ENCODE assay signal across 25 cellular contexts in genomic region chr4:76740192-76740591, GRCh38.
"Had no signal": no experiment of that assay in that cellular context is flagged by ENCODE, and none has a peak within 500 bp of the region (broad histone marks: within the 10 kb centered on the region; RNA-seq: fewer than 3 reads in every experiment).

No MANE protein-coding gene starts in this region.

- H3K4me3 Mint-ChIP-seq: activated B cell treated with CpG ODN at 0.5 μM for 24 hours; activated CD4-positive, alpha-beta memory T cell treated with anti-CD3 and anti-CD28 coated beads for 36 hours; activated naive CD4-positive, alpha-beta T cell treated with anti-CD3 and anti-CD28 coated beads, Interleukin-2, amount 10 ng/mL, durations not matched to agents 7 days and 5 days; dendritic cell treated with granulocyte-macrophage colony-stimulating factor and Interleukin-4, amounts not matched to agents 40 ng/mL and 50 ng/mL, for 4 days; nephron; T-helper 17 cell had no signal

- H3K4me1 ChIP-seq: foreskin keratinocyte, right lobe of liver had no signal

- H3K4me3 ChIP-seq: body of pancreas, cardiac muscle cell, left lung, right lobe of liver, tibial nerve had no signal

- H3K27me3 ChIP-seq: body of pancreas, cardiac muscle cell, foreskin keratinocyte, left lung, right lobe of liver, tibial nerve had no signal

- H3K4me1 Mint-ChIP-seq: activated B cell treated with CpG ODN at 0.5 μM for 24 hours had no signal

- H3K27me3 Mint-ChIP-seq: activated B cell treated with CpG ODN at 0.5 μM for 24 hours had no signal

- H3K27ac Mint-ChIP-seq: activated B cell treated with CpG ODN at 0.5 μM for 24 hours; activated CD4-positive, alpha-beta memory T cell treated with anti-CD3 and anti-CD28 coated beads for 36 hours; activated naive CD4-positive, alpha-beta T cell treated with anti-CD3 and anti-CD28 coated beads, Interleukin-2, amount 10 ng/mL, durations not matched to agents 7 days and 5 days; dendritic cell treated with granulocyte-macrophage colony-stimulating factor and Interleukin-4, amounts not matched to agents 40 ng/mL and 50 ng/mL, for 4 days; T-helper 17 cell had no signal

- H3K27ac ChIP-seq: body of pancreas, cardiac muscle cell, foreskin keratinocyte, left lung, parathyroid adenoma, right lobe of liver had no signal

- H3K36me3 Mint-ChIP-seq: activated CD4-positive, alpha-beta memory T cell treated with anti-CD3 and anti-CD28 coated beads for 36 hours; activated naive CD4-positive, alpha-beta T cell treated with anti-CD3 and anti-CD28 coated beads, Interleukin-2, amount 10 ng/mL, durations not matched to agents 7 days and 5 days had no signal

- ATAC-seq: body of pancreas; foreskin keratinocyte; stimulated activated naive CD8-positive, alpha-beta T cell treated with anti-CD3 and anti-CD28 coated beads, Interleukin-15, Interleukin-2, amounts not matched to agents 100 U/mL and 50 U/mL, for 24 hours; T-helper 17 cell had no signal

- H3K9me3 Mint-ChIP-seq: activated B cell treated with CpG ODN at 0.5 μM for 24 hours; activated CD4-positive, alpha-beta memory T cell treated with anti-CD3 and anti-CD28 coated beads for 36 hours; activated naive CD4-positive, alpha-beta T cell treated with anti-CD3 and anti-CD28 coated beads, Interleukin-2, amount 10 ng/mL, durations not matched to agents 7 days and 5 days; dendritic cell treated with granulocyte-macrophage colony-stimulating factor and Interleukin-4, amounts not matched to agents 40 ng/mL and 50 ng/mL, for 4 days; nephron had no signal

- H3K9me3 ChIP-seq: body of pancreas, left lung, right lobe of liver, tibial nerve had no signal

- DNase-seq: activated B cell treated with CpG ODN at 0.5 μM for 24 hours; activated CD4-positive, alpha-beta memory T cell treated with anti-CD3 and anti-CD28 coated beads for 36 hours; activated CD4-positive, alpha-beta T cell treated with anti-CD3 and anti-CD28 coated beads for 4 hours; activated effector memory CD4-positive, alpha-beta T cell treated with Interleukin-2 at 50 U/mL for 16 hours; activated naive CD4-positive, alpha-beta T cell treated with anti-CD3 and anti-CD28 coated beads, Interleukin-2, amount 10 ng/mL, durations not matched to agents 7 days and 5 days; activated T-cell treated with anti-CD3 and anti-CD28 coated beads, Interleukin-2, amount 50 U/mL, for 48 hours; amygdala; body of pancreas; effector CD4-positive, alpha-beta T cell; foreskin keratinocyte; kidney; midbrain; right lobe of liver; small intestine; stimulated activated CD4-positive, alpha-beta T cell treated with anti-CD3 and anti-CD28 coated beads, Interleukin-4, amount 100 ng/mL, for 1 hour; stimulated activated naive CD8-positive, alpha-beta T cell treated with anti-CD3 and anti-CD28 coated beads, Interleukin-15, Interleukin-2, amounts not matched to agents 100 U/mL and 50 U/mL, for 24 hours; substantia nigra; SW 1271; T-helper 17 cell had no signal
